26 cellular contexts compared by ENCODE assay signal in the genomic region with DNA sequence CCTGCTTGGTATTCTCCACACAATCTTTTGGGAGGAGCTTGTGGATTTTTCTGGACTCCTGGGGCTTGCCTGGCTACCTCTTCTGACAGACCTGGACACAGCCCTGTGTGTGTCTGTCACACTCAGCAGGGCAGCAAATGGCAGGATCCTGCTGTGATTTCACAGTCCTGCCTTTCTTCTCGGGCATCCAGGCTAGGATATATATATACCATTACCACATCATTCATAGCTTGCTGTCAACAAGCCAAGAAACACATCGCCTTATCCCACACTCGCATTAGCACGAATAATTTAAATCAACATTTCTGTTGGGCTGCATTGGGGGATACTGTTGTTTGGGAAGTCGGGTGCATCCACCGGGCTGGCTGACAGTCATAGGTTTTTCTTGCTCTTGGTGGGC.
DNase-seq lines count a peak whose midpoint lies in the region; TF ChIP-seq lines count a peak whose summit lies in the region.
"Had no signal": no experiment of that assay in that cellular context is flagged by ENCODE, and none has a peak within 500 bp of the region (broad histone marks: within the 10 kb centered on the region; RNA-seq: fewer than 3 reads in every experiment).

No MANE protein-coding gene starts in this region.

- in situ Hi-C loops in SK-MEL-5 (cut with HindIII; ENCODE audit: low pct_unique_long_range_greater_than_20kb, low sequenced_read_pairs): no loop called here

- TF ChIP-seq CTCF in epithelial cell of esophagus (IDR thresholded peaks at IDR 0.05; ENCODE audit: insufficient read depth, low read depth, low read length, missing control alignments) (no peak), lower leg skin (IDR thresholded peaks at IDR 0.05) (no peak)

- 40 to 56% methylated on average over 6 of the region's 6 CpGs for WGBS in lower leg skin, 2 donors

- DNase-seq in COR-L47 (lab: John Stamatoyannopoulos, UW) (peak; percentile 65), NCI-H146 treated with DMSO at 0.1 percent for 48 hours (lab: John Stamatoyannopoulos, UW; ENCODE audit: unreplicated experiment) (peak; percentile 65), SK-MEL-5 (ENCODE audit: low read depth, low spot score) (peak; percentile 11), epithelial cell of esophagus (ENCODE audit: low read depth) (peak; percentile 13), DMS79 treated with DMSO at 0.1 percent for 48 hours (lab: John Stamatoyannopoulos, UW) (no peak), cerebellar cortex (ENCODE audit: low spot score) (no peak), lower leg skin (ENCODE audit: low spot score in 2 of 2) (no peak), SW 1271 (lab: John Stamatoyannopoulos, UW) (no peak)
- DNase-seq: activated CD4-positive, alpha-beta T cell treated with anti-CD3 and anti-CD28 coated beads for 48 hours; activated CD8-positive, alpha-beta memory T cell treated with anti-CD3 and anti-CD28 coated beads for 24 hours; activated effector memory CD4-positive, alpha-beta T cell treated with anti-CD3 and anti-CD28 coated beads, Interleukin-2, amount 50 U/mL, for 16 hours; CD8-positive, alpha-beta T cell; cortex of kidney; DMS 273 treated with DMSO at 0.1 percent for 48 hours; esophagus squamous epithelium; H9; Kasumi-1; MV-4-11; naive B cell; NCI-H1930; NCI-H446 treated with DMSO at 0.1 percent for 48 hours; Peyer's patch; SHP77 treated with DMSO at 0.1 percent for 48 hours; T1000; WERI-Rb-1 had no signal

- intact Hi-C loops in lower leg skin (cut with DNase I; ENCODE audit: low total_unique reads): no loop called here

- no peak for TF ChIP-seq POLR2A in lower leg skin (IDR thresholded peaks at IDR 0.05)

- H3K4me3 ChIP-seq in epithelial cell of esophagus (ENCODE audit: low read length) (no peak overlapping the region), lower leg skin (ENCODE audit: low read depth, poor library complexity, severe bottlenecking) (no peak overlapping the region)
- H3K4me3 ChIP-seq: esophagus squamous epithelium, hepatocyte, Peyer's patch had no signal

Comparison
In these comparisons a context has a peak if more than half of its experiments do, and no peak if none do; other contexts are left out.
1. DNase-seq: peak in COR-L47 (single experiment), NCI-H146 treated with DMSO at 0.1 percent for 48 hours (single experiment), SK-MEL-5 (single experiment) and epithelial cell of esophagus (single experiment); none in DMS79 treated with DMSO at 0.1 percent for 48 hours (single experiment), cerebellar cortex (single experiment), lower leg skin (0 of 2) and SW 1271 (0 of 2).